11 cellular contexts compared by ENCODE assay signal in genomic region chr11:18121331-18121828, GRCh38. TPM values are rescaled to one million over a fixed set of nuclear protein-coding genes. Genes with fewer than 3 reads are reported as not detected.
"Had no signal": no experiment of that assay in that cellular context is flagged by ENCODE, and none has a peak within 500 bp of the region (broad histone marks: within the 10 kb centered on the region; RNA-seq: fewer than 3 reads in every experiment).

No MANE protein-coding gene starts in this region.

RNA-seq across cellular contexts. Expression of gene MRGPRX3, which starts 11.0 kb away (rescaled TPM):
- total RNA-seq: OCI-LY7, PC-3, PC-9, Peyer's patch, Right ventricle myocardium inferior, Right ventricle myocardium superior, RPMI7951, SJCRH30, SJSA1, T-cell had no signal
- polyA plus RNA-seq: SK-N-SH had no signal

RNA-seq across cellular contexts. Expression of gene MRGPRX4, which starts 51.3 kb away (rescaled TPM):
- total RNA-seq: OCI-LY7, PC-3, PC-9, Peyer's patch, Right ventricle myocardium inferior, Right ventricle myocardium superior, RPMI7951, SJCRH30, SJSA1, T-cell had no signal
- polyA plus RNA-seq: SK-N-SH had no signal
